ENCODE assay signal across 25 cellular contexts in genomic region chr16:81864646-81865382, GRCh38.
DNase-seq lines count a peak whose midpoint lies in the region; ATAC-seq and TF ChIP-seq lines count a peak whose summit lies in the region.
"Had no signal": no experiment of that assay in that cellular context is flagged by ENCODE, and none has a peak within 500 bp of the region (broad histone marks: within the 10 kb centered on the region; RNA-seq: fewer than 3 reads in every experiment).

No MANE protein-coding gene starts in this region.

- peaks cover 24% of the 10 kb centered on the region for H3K4me1 Mint-ChIP-seq in WTC11
- H3K4me1 Mint-ChIP-seq in naive B cell = peaks cover 63 to 76% (median 70%) of the 10 kb centered on the region in 3 donors
- peaks cover 23% of the 10 kb centered on the region for H3K4me1 Mint-ChIP-seq in CD14-positive monocyte
- H3K4me1 Mint-ChIP-seq in activated CD8-positive, alpha-beta T cell treated with anti-CD3 and anti-CD28 coated beads, Interleukin-2, amount 10 ng/mL, durations not matched to agents 7 days and 5 days (ENCODE audit: low read depth) = peaks cover 11% of the 10 kb centered on the region

- POLR2A ChIA-PET in WTC11 (lab: Charles Lee) = interaction anchor here (0.5 kb wide), 1 partner anchor 11 kb away, joined by 3 read pairs; no protein-coding TSS in a partner anchor
- POLR2A ChIA-PET in activated CD8-positive, alpha-beta T cell treated with anti-CD3 and anti-CD28 coated beads, Interleukin-2, amount 10 ng/mL, durations not matched to agents 7 days and 5 days (lab: Charles Lee) = no interaction called here

- peak overlapping the region; percentile 54 for H3K27ac ChIP-seq in HUES48 (ENCODE audit: low read depth, low read length)
- H3K27ac ChIP-seq: SJSA1, thyroid gland had no signal

- H3K4me3 Mint-ChIP-seq in WTC11 (peak overlapping the region; percentile 41; the same call in 1 of the 2 replicates), naive B cell (peak overlapping the region in 4 of 8 donors; percentile 43 to 84 (median 70)), CD14-positive monocyte (no peak overlapping the region)
- H3K4me3 Mint-ChIP-seq in activated CD8-positive, alpha-beta T cell treated with anti-CD3 and anti-CD28 coated beads, Interleukin-2, amount 10 ng/mL, durations not matched to agents 7 days and 5 days = no peak overlapping the region
- H3K4me3 Mint-ChIP-seq: activated CD8-positive, alpha-beta T cell treated with anti-CD3 and anti-CD28 coated beads for 36 hours; activated naive CD4-positive, alpha-beta T cell treated with anti-CD3 and anti-CD28 coated beads for 36 hours; activated T-cell treated with anti-CD3 and anti-CD28 coated beads, Interleukin-2, amount 50 U/mL, for 24 hours; CD8-positive, alpha-beta memory T cell; nephron had no signal

- H3K4me3 ChIP-seq in HUES48 (ENCODE audit: low read depth, low read length) = no peak overlapping the region
- H3K4me3 ChIP-seq: gastrocnemius medialis, SJSA1, thyroid gland had no signal

- H3K9me3 Mint-ChIP-seq in WTC11 = no peaks in the 10 kb centered on the region
- no peaks in the 10 kb centered on the region for H3K9me3 Mint-ChIP-seq in naive B cell
- no peaks in the 10 kb centered on the region for H3K9me3 Mint-ChIP-seq in CD14-positive monocyte
- no peaks in the 10 kb centered on the region for H3K9me3 Mint-ChIP-seq in activated CD8-positive, alpha-beta T cell treated with anti-CD3 and anti-CD28 coated beads, Interleukin-2, amount 10 ng/mL, durations not matched to agents 7 days and 5 days (ENCODE audit: insufficient read depth)
- H3K9me3 Mint-ChIP-seq: activated CD8-positive, alpha-beta T cell treated with anti-CD3 and anti-CD28 coated beads for 36 hours; activated naive CD4-positive, alpha-beta T cell treated with anti-CD3 and anti-CD28 coated beads for 36 hours; activated T-cell treated with anti-CD3 and anti-CD28 coated beads, Interleukin-2, amount 50 U/mL, for 24 hours; CD8-positive, alpha-beta memory T cell; nephron had no signal

- CTCF ChIA-PET in WTC11 (lab: Charles Lee) = interaction anchor here (0.6 to 4.1 kb wide), 9 partner anchors 7 to 592 kb away, joined by 3 to 36 read pairs (median 4); no protein-coding TSS in a partner anchor
- CTCF ChIA-PET in activated CD8-positive, alpha-beta T cell treated with anti-CD3 and anti-CD28 coated beads, Interleukin-2, amount 10 ng/mL, durations not matched to agents 7 days and 5 days (lab: Charles Lee) = interaction anchor here (0.9 to 1.1 kb wide), 2 partner anchors 8 to 9 kb away, joined by 3 read pairs; no protein-coding TSS in a partner anchor

- DNase-seq in COLO668 (lab: John Stamatoyannopoulos, UW; ENCODE audit: unreplicated experiment) = peak; percentile 58
- DNase-seq in WTC11 (ENCODE audit: low spot score) = no peak
- no peak for DNase-seq in naive B cell
- DNase-seq in NCI-H82 treated with DMSO at 0.1 percent for 48 hours (lab: John Stamatoyannopoulos, UW; ENCODE audit: unreplicated experiment) = no peak
- DNase-seq in CD14-positive monocyte (ENCODE audit: low spot score) = no peak
- no peak for DNase-seq in activated CD8-positive, alpha-beta T cell treated with anti-CD3 and anti-CD28 coated beads, Interleukin-2, amount 10 ng/mL, durations not matched to agents 7 days and 5 days
- DNase-seq: activated CD8-positive, alpha-beta T cell treated with anti-CD3 and anti-CD28 coated beads for 36 hours; activated naive CD4-positive, alpha-beta T cell treated with anti-CD3 and anti-CD28 coated beads for 36 hours; activated T-cell treated with anti-CD3 and anti-CD28 coated beads, Interleukin-2, amount 50 U/mL, for 24 hours; anterior cingulate cortex; CD8-positive, alpha-beta memory T cell; central memory CD4-positive, alpha-beta T cell; DMS79; gastrocnemius medialis; HCEC 1CT; NCI-H1092 treated with DMSO at 0.1 percent for 48 hours; NCI-H2171 treated with DMSO at 0.1 percent for 48 hours; stimulated activated naive CD4-positive, alpha-beta T cell treated with Interleukin-2 at 50 U/mL for 16 hours; thyroid gland had no signal

- H3K36me3 ChIP-seq in HUES48 (ENCODE audit: control insufficient read depth, insufficient read depth, low read length) = no peaks in the 10 kb centered on the region
- H3K36me3 ChIP-seq: gastrocnemius medialis, SJSA1, thyroid gland had no signal

- TF ChIP-seq CTCF in WTC11 (IDR thresholded peaks at IDR 0.05) (no peak), CD14-positive monocyte (IDR thresholded peaks at IDR 0.05) (no peak)

- ATAC-seq in WTC11 = peak; percentile 14; the same call in 1 of the 2 replicates
- no peak for ATAC-seq in naive B cell (ENCODE audit: low read depth in 2 of 2)
- no peak for ATAC-seq in GM18867 (IDR thresholded peaks at IDR 0.05; ENCODE audit: unreplicated experiment)
- ATAC-seq in activated CD8-positive, alpha-beta T cell treated with anti-CD3 and anti-CD28 coated beads, Interleukin-2, amount 10 ng/mL, durations not matched to agents 7 days and 5 days = no peak
- ATAC-seq: activated CD8-positive, alpha-beta T cell treated with anti-CD3 and anti-CD28 coated beads for 36 hours; esophagus mucosa; gastrocnemius medialis had no signal

- no peaks in the 10 kb centered on the region for H3K9me3 ChIP-seq in HUES48 (ENCODE audit: control insufficient read depth, insufficient read depth, low read length)
- H3K9me3 ChIP-seq: gastrocnemius medialis, SJSA1, thyroid gland had no signal

- H3K36me3 Mint-ChIP-seq in WTC11 (no peaks in the 10 kb centered on the region), naive B cell (peaks cover 22 to 25% of the 10 kb centered on the region in 2 donors), CD14-positive monocyte (peaks cover 67 to 78% of the 10 kb centered on the region in 2 donors)
- H3K36me3 Mint-ChIP-seq in activated CD8-positive, alpha-beta T cell treated with anti-CD3 and anti-CD28 coated beads, Interleukin-2, amount 10 ng/mL, durations not matched to agents 7 days and 5 days (ENCODE audit: low read depth) = no peaks in the 10 kb centered on the region

- H3K27me3 Mint-ChIP-seq in WTC11 (ENCODE audit: low read depth) = peaks cover 7% of the 10 kb centered on the region
- no peaks in the 10 kb centered on the region for H3K27me3 Mint-ChIP-seq in naive B cell
- H3K27me3 Mint-ChIP-seq in CD14-positive monocyte (ENCODE audit: low read depth in 3 of 3) = peaks cover 0 to 2% (median 0%) of the 10 kb centered on the region in 3 donors
- no peaks in the 10 kb centered on the region for H3K27me3 Mint-ChIP-seq in activated CD8-positive, alpha-beta T cell treated with anti-CD3 and anti-CD28 coated beads, Interleukin-2, amount 10 ng/mL, durations not matched to agents 7 days and 5 days (ENCODE audit: low read depth)
- H3K27me3 Mint-ChIP-seq: activated CD8-positive, alpha-beta T cell treated with anti-CD3 and anti-CD28 coated beads for 36 hours; activated T-cell treated with anti-CD3 and anti-CD28 coated beads, Interleukin-2, amount 50 U/mL, for 24 hours had no signal

- peaks cover 20% of the 10 kb centered on the region for H3K4me1 ChIP-seq in HUES48 (ENCODE audit: control insufficient read depth, insufficient read depth, low read length)
- H3K4me1 ChIP-seq: gastrocnemius medialis, SJSA1 had no signal

- H3K27ac Mint-ChIP-seq in WTC11 (no peak overlapping the region), naive B cell (peak overlapping the region; percentile 51 to 95 (median 73)), CD14-positive monocyte (peak overlapping the region in 3 of 7 donors; percentile 37 to 63 (median 46))
- no peak overlapping the region for H3K27ac Mint-ChIP-seq in activated CD8-positive, alpha-beta T cell treated with anti-CD3 and anti-CD28 coated beads, Interleukin-2, amount 10 ng/mL, durations not matched to agents 7 days and 5 days
- H3K27ac Mint-ChIP-seq: activated CD8-positive, alpha-beta T cell treated with anti-CD3 and anti-CD28 coated beads for 36 hours; activated naive CD4-positive, alpha-beta T cell treated with anti-CD3 and anti-CD28 coated beads for 36 hours; activated T-cell treated with anti-CD3 and anti-CD28 coated beads, Interleukin-2, amount 50 U/mL, for 24 hours; CD8-positive, alpha-beta memory T cell; progenitor cell of endocrine pancreas had no signal

- intact Hi-C loops in CD14-positive monocyte (cut with micrococcal nuclease) = no loop called here

- no peak overlapping the region for H3K9ac ChIP-seq in HUES48 (ENCODE audit: low read depth, low read length)

- no peaks in the 10 kb centered on the region for H3K27me3 ChIP-seq in HUES48 (ENCODE audit: control insufficient read depth, insufficient read depth, low read length)
- H3K27me3 ChIP-seq: SJSA1, thyroid gland had no signal

TF ChIP-seq in WTC11, 78 proteins besides CTCF, POLR2A, EP300 and RAD21 (continues in another document):
- TF ChIP-seq NR3C1 (CRISPR knock-in tag; conservative IDR thresholded peaks at IDR 0.05; ENCODE audit: low read depth) (no peak), ZNF232 (CRISPR knock-in tag; IDR thresholded peaks at IDR 0.05) (no peak), E2F1 (CRISPR knock-in tag; IDR thresholded peaks at IDR 0.05) (no peak), KAT7 (CRISPR knock-in tag; IDR thresholded peaks at IDR 0.05; ENCODE audit: borderline replicate concordance) (no peak), ZNF423 (CRISPR knock-in tag; IDR thresholded peaks at IDR 0.05) (no peak), SP1 (CRISPR knock-in tag; conservative IDR thresholded peaks at IDR 0.05) (no peak), ZNF138 (CRISPR knock-in tag; conservative IDR thresholded peaks at IDR 0.05) (no peak), FOXP4 (CRISPR knock-in tag; IDR thresholded peaks at IDR 0.05) (no peak)

Comparison
In these comparisons a context has a peak if more than half of its experiments do, and no peak if none do; other contexts are left out.
1. H3K27ac Mint-ChIP-seq: peak in naive B cell (6 of 6); none in WTC11 (single experiment) and activated CD8-positive, alpha-beta T cell treated with anti-CD3 and anti-CD28 coated beads, Interleukin-2, amount 10 ng/mL, durations not matched to agents 7 days and 5 days (single experiment).